3 cellular contexts compared by ENCODE assay signal in the genomic region with DNA sequence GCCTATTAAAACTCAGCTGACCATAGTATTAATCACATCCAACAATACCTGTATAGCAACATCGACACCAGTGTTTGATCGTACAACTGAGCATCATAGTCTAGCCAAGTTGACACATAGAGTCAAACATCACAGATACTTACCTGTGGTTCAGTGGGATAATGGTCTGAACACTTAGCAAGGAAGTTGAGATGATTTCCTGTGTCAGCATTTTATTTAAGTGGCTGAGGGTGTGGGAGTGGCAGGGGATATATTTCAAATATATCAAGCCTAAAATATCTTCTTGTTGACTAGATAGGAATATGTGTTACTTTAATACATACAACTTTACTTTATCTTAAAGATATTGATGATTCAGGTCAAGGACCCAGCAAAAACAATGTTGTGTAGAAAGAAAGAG.
A peak's percentile ranks its signal among the peaks of the same experiment; 100 is the strongest.
TF ChIP-seq lines count a peak whose summit lies in the region.

No MANE protein-coding gene starts in this region.

TF ChIP-seq in A549, 52 proteins besides CTCF, POLR2A, EP300 and RAD21:
- TF ChIP-seq BCL3 (IDR thresholded peaks at IDR 0.05) = no peak
- peak; percentile 77 for TF ChIP-seq MAFK (IDR thresholded peaks at IDR 0.05; ENCODE audit: partially characterized antibody)

TF ChIP-seq in IMR-90, 13 proteins besides CTCF, POLR2A, EP300 and RAD21:
- TF ChIP-seq RFX5 (IDR thresholded peaks at IDR 0.05; ENCODE audit: low read depth, low read length) (no peak), FOS (IDR thresholded peaks at IDR 0.05; ENCODE audit: low read depth, low read length) (no peak), MAFK (IDR thresholded peaks at IDR 0.05; ENCODE audit: low read depth, low read length) (peak; percentile 83), NFE2L2 (IDR thresholded peaks at IDR 0.05; ENCODE audit: low read depth, low read length) (no peak), MAZ (IDR thresholded peaks at IDR 0.05; ENCODE audit: borderline replicate concordance, low read depth, low read length) (no peak), RCOR1 (IDR thresholded peaks at IDR 0.05; ENCODE audit: insufficient replicate concordance, low read length) (no peak), CEBPB (IDR thresholded peaks at IDR 0.05; ENCODE audit: low read depth, low read length) (no peak)
- TF ChIP-seq, protein P1, sequence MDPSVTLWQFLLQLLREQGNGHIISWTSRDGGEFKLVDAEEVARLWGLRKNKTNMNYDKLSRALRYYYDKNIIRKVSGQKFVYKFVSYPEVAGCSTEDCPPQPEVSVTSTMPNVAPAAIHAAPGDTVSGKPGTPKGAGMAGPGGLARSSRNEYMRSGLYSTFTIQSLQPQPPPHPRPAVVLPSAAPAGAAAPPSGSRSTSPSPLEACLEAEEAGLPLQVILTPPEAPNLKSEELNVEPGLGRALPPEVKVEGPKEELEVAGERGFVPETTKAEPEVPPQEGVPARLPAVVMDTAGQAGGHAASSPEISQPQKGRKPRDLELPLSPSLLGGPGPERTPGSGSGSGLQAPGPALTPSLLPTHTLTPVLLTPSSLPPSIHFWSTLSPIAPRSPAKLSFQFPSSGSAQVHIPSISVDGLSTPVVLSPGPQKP (IDR thresholded peaks at IDR 0.05; ENCODE audit: borderline replicate concordance, low read depth, low read length) = no peak

TF ChIP-seq in H1, 55 proteins besides CTCF, POLR2A, EP300 and RAD21:
- TF ChIP-seq, protein P2, sequence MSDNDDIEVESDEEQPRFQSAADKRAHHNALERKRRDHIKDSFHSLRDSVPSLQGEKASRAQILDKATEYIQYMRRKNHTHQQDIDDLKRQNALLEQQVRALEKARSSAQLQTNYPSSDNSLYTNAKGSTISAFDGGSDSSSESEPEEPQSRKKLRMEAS (IDR thresholded peaks at IDR 0.05) = no peak
- TF ChIP-seq MAFK (IDR thresholded peaks at IDR 0.05; ENCODE audit: low read depth, low read length) = peak; percentile 2; the same call in 1 of the 2 replicates
